ENCODE assay signal across 26 cellular contexts in genomic region chr4:5816851-5817375, GRCh38.
"Had no signal": no experiment of that assay in that cellular context is flagged by ENCODE, and none has a peak within 500 bp of the region (broad histone marks: within the 10 kb centered on the region; RNA-seq: fewer than 3 reads in every experiment).

No MANE protein-coding gene starts in this region.

- H3K9me3 ChIP-seq: adrenal gland, body of pancreas, esophagus squamous epithelium, gastroesophageal sphincter had no signal

- H3K27ac ChIP-seq: adrenal gland, body of pancreas, epithelial cell of prostate, esophagus squamous epithelium, gastroesophageal sphincter had no signal

- DNase-seq: activated CD4-positive, alpha-beta memory T cell treated with anti-CD3 and anti-CD28 coated beads, Interleukin-2, amount 10 ng/mL, durations not matched to agents 7 days and 5 days; activated CD4-positive, alpha-beta T cell treated with anti-CD3 and anti-CD28 coated beads for 1 hour; activated CD4-positive, alpha-beta T cell treated with anti-CD3 and anti-CD28 coated beads for 4 hours; activated CD4-positive, alpha-beta T cell treated with anti-CD3 and anti-CD28 coated beads, Interleukin-2, amount 10 ng/mL, durations not matched to agents 7 days and 5 days; activated CD4-positive, alpha-beta T cell treated with anti-CD3 and anti-CD28 coated beads, Interleukin-2, amount 50 U/mL, for 4 hours; activated CD8-positive, alpha-beta memory T cell treated with anti-CD3 and anti-CD28 coated beads, Interleukin-2, amount 50 U/mL, for 48 hours; activated naive CD4-positive, alpha-beta T cell treated with anti-CD3 and anti-CD28 coated beads for 36 hours; activated naive CD8-positive, alpha-beta T cell treated with anti-CD3 and anti-CD28 coated beads for 36 hours; activated naive CD8-positive, alpha-beta T cell treated with anti-CD3 and anti-CD28 coated beads, Interleukin-2, amount 50 U/mL, for 24 hours; activated T-cell treated with anti-CD3 and anti-CD28 coated beads for 4 hours; activated T-cell treated with anti-CD3 and anti-CD28 coated beads, Interleukin-2, amount 50 U/mL, for 24 hours; activated T-cell treated with anti-CD3 and anti-CD28 coated beads, Interleukin-2, amount 50 U/mL, for 72 hours; adrenal gland; amygdala; body of pancreas; caudate nucleus; cortex of kidney; dermis blood vessel endothelial cell; effector CD8-positive, alpha-beta T cell; esophagus squamous epithelium; foreskin melanocyte; T-helper 1 cell; T-helper 2 cell had no signal

- ATAC-seq: activated naive CD8-positive, alpha-beta T cell treated with anti-CD3 and anti-CD28 coated beads, Interleukin-2, amount 50 U/mL, for 24 hours; activated T-cell treated with anti-CD3 and anti-CD28 coated beads, Interleukin-2, amount 50 U/mL, for 72 hours; body of pancreas; gastroesophageal sphincter had no signal

- H3K27me3 Mint-ChIP-seq: activated CD4-positive, alpha-beta memory T cell treated with anti-CD3 and anti-CD28 coated beads, Interleukin-2, amount 10 ng/mL, durations not matched to agents 7 days and 5 days; activated CD4-positive, alpha-beta T cell treated with anti-CD3 and anti-CD28 coated beads, Interleukin-2, amount 10 ng/mL, durations not matched to agents 7 days and 5 days; activated naive CD4-positive, alpha-beta T cell treated with anti-CD3 and anti-CD28 coated beads, Interleukin-2, amount 50 U/mL, for 24 hours; activated naive CD8-positive, alpha-beta T cell treated with anti-CD3 and anti-CD28 coated beads for 36 hours; activated naive CD8-positive, alpha-beta T cell treated with anti-CD3 and anti-CD28 coated beads, Interleukin-2, amount 50 U/mL, for 24 hours; activated T-cell treated with anti-CD3 and anti-CD28 coated beads, Interleukin-2, amount 50 U/mL, for 24 hours had no signal

- H3K27me3 ChIP-seq: adrenal gland, body of pancreas, esophagus squamous epithelium, gastroesophageal sphincter had no signal

- H3K4me3 Mint-ChIP-seq: activated CD4-positive, alpha-beta memory T cell treated with anti-CD3 and anti-CD28 coated beads, Interleukin-2, amount 10 ng/mL, durations not matched to agents 7 days and 5 days; activated CD4-positive, alpha-beta T cell treated with anti-CD3 and anti-CD28 coated beads, Interleukin-2, amount 10 ng/mL, durations not matched to agents 7 days and 5 days; activated naive CD4-positive, alpha-beta T cell treated with anti-CD3 and anti-CD28 coated beads for 36 hours; activated naive CD4-positive, alpha-beta T cell treated with anti-CD3 and anti-CD28 coated beads, Interleukin-2, amount 50 U/mL, for 24 hours; activated naive CD8-positive, alpha-beta T cell treated with anti-CD3 and anti-CD28 coated beads for 36 hours; activated naive CD8-positive, alpha-beta T cell treated with anti-CD3 and anti-CD28 coated beads, Interleukin-2, amount 50 U/mL, for 24 hours; activated T-cell treated with anti-CD3 and anti-CD28 coated beads, Interleukin-2, amount 50 U/mL, for 24 hours; activated T-cell treated with anti-CD3 and anti-CD28 coated beads, Interleukin-2, amount 50 U/mL, for 72 hours had no signal

- H3K4me1 ChIP-seq: adrenal gland, body of pancreas, esophagus squamous epithelium, gastroesophageal sphincter had no signal

- H3K36me3 Mint-ChIP-seq: activated naive CD4-positive, alpha-beta T cell treated with anti-CD3 and anti-CD28 coated beads, Interleukin-2, amount 50 U/mL, for 24 hours; activated naive CD8-positive, alpha-beta T cell treated with anti-CD3 and anti-CD28 coated beads for 36 hours had no signal

- H3K4me3 ChIP-seq: adrenal gland, body of pancreas, esophagus squamous epithelium, gastroesophageal sphincter had no signal

- H3K4me1 Mint-ChIP-seq: activated CD4-positive, alpha-beta T cell treated with anti-CD3 and anti-CD28 coated beads, Interleukin-2, amount 10 ng/mL, durations not matched to agents 7 days and 5 days; activated naive CD4-positive, alpha-beta T cell treated with anti-CD3 and anti-CD28 coated beads, Interleukin-2, amount 50 U/mL, for 24 hours; activated naive CD8-positive, alpha-beta T cell treated with anti-CD3 and anti-CD28 coated beads for 36 hours; activated naive CD8-positive, alpha-beta T cell treated with anti-CD3 and anti-CD28 coated beads, Interleukin-2, amount 50 U/mL, for 24 hours had no signal

- H3K27ac Mint-ChIP-seq: activated CD4-positive, alpha-beta memory T cell treated with anti-CD3 and anti-CD28 coated beads, Interleukin-2, amount 10 ng/mL, durations not matched to agents 7 days and 5 days; activated CD4-positive, alpha-beta T cell treated with anti-CD3 and anti-CD28 coated beads, Interleukin-2, amount 10 ng/mL, durations not matched to agents 7 days and 5 days; activated naive CD4-positive, alpha-beta T cell treated with anti-CD3 and anti-CD28 coated beads for 36 hours; activated naive CD4-positive, alpha-beta T cell treated with anti-CD3 and anti-CD28 coated beads, Interleukin-2, amount 50 U/mL, for 24 hours; activated naive CD8-positive, alpha-beta T cell treated with anti-CD3 and anti-CD28 coated beads for 36 hours; activated naive CD8-positive, alpha-beta T cell treated with anti-CD3 and anti-CD28 coated beads, Interleukin-2, amount 50 U/mL, for 24 hours; activated T-cell treated with anti-CD3 and anti-CD28 coated beads, Interleukin-2, amount 50 U/mL, for 24 hours; activated T-cell treated with anti-CD3 and anti-CD28 coated beads, Interleukin-2, amount 50 U/mL, for 72 hours had no signal

- H3K9me3 Mint-ChIP-seq: activated CD4-positive, alpha-beta memory T cell treated with anti-CD3 and anti-CD28 coated beads, Interleukin-2, amount 10 ng/mL, durations not matched to agents 7 days and 5 days; activated CD4-positive, alpha-beta T cell treated with anti-CD3 and anti-CD28 coated beads, Interleukin-2, amount 10 ng/mL, durations not matched to agents 7 days and 5 days; activated naive CD4-positive, alpha-beta T cell treated with anti-CD3 and anti-CD28 coated beads, Interleukin-2, amount 50 U/mL, for 24 hours; activated naive CD8-positive, alpha-beta T cell treated with anti-CD3 and anti-CD28 coated beads for 36 hours; activated naive CD8-positive, alpha-beta T cell treated with anti-CD3 and anti-CD28 coated beads, Interleukin-2, amount 50 U/mL, for 24 hours; activated T-cell treated with anti-CD3 and anti-CD28 coated beads, Interleukin-2, amount 50 U/mL, for 24 hours had no signal
